23 cellular contexts compared by ENCODE assay signal in the genomic region with DNA sequence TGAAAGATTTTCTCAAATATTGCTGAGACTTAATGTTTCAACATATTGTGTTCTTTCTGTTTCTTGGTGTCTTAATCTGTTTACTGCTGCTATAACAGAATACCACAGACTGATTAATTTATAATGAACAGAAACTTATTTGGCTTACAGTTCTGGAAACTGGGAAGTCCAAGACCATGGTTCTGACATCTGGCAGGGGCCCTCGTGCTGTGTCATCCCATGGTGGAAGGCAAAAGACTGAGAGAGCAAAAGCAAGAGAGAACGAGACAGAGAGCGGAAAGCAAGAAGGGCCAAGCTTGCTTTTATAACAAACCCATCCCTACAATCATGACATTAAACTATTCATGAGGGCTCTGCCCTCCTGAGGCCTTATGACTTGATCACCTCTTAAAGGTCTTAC.
"Had no signal": no experiment of that assay in that cellular context is flagged by ENCODE, and none has a peak within 500 bp of the region (broad histone marks: within the 10 kb centered on the region; RNA-seq: fewer than 3 reads in every experiment).

No MANE protein-coding gene starts in this region.

- H3K9me3 Mint-ChIP-seq: activated naive CD4-positive, alpha-beta T cell treated with anti-CD3 and anti-CD28 coated beads, Interleukin-2, amount 50 U/mL, for 72 hours; activated T-cell treated with anti-CD3 and anti-CD28 coated beads, Interleukin-2, amount 50 U/mL, for 24 hours; activated T-helper 17 cell treated with anti-CD3 and anti-CD28 coated beads, Interleukin-2, amount 50 U/mL, for 72 hours; type B pancreatic cell had no signal

- H3K27me3 Mint-ChIP-seq: type B pancreatic cell had no signal

- H3K4me2 ChIP-seq: smooth muscle cell had no signal

- H3K27ac Mint-ChIP-seq: activated naive CD4-positive, alpha-beta T cell treated with anti-CD3 and anti-CD28 coated beads, Interleukin-2, amount 50 U/mL, for 72 hours; activated T-cell treated with anti-CD3 and anti-CD28 coated beads, Interleukin-2, amount 50 U/mL, for 24 hours; activated T-helper 17 cell treated with anti-CD3 and anti-CD28 coated beads, Interleukin-2, amount 50 U/mL, for 72 hours; stimulated activated memory B cell treated with anti-CD40 and anti-IgM and Interleukin-4, amounts not matched to agents 10 μg/mL and 1 μg/mL and 100 μg/mL, for 72 hours had no signal

- ATAC-seq: activated naive CD4-positive, alpha-beta T cell treated with anti-CD3 and anti-CD28 coated beads, Interleukin-2, amount 50 U/mL, for 72 hours; activated T-helper 17 cell treated with anti-CD3 and anti-CD28 coated beads, Interleukin-2, amount 50 U/mL, for 72 hours; heart right ventricle; stimulated activated memory B cell treated with anti-CD40 and anti-IgM and Interleukin-4, amounts not matched to agents 10 μg/mL and 1 μg/mL and 100 μg/mL, for 72 hours had no signal

- H3K27ac ChIP-seq: adrenal gland, ascending aorta, coronary artery, esophagus muscularis mucosa, heart right ventricle, left ventricle myocardium inferior, sigmoid colon, testis had no signal

- DNase-seq: activated CD4-positive, alpha-beta T cell treated with anti-CD3 and anti-CD28 coated beads for 1 hour; activated CD4-positive, alpha-beta T cell treated with anti-CD3 and anti-CD28 coated beads, Interleukin-2, amount 50 U/mL, for 1 hour; activated T-cell treated with anti-CD3 and anti-CD28 coated beads, Interleukin-2, amount 50 U/mL, for 24 hours; adrenal gland; heart right ventricle; kidney glomerular epithelial cell; left ventricle myocardium inferior; mammary epithelial cell; occipital lobe; sigmoid colon; stimulated activated CD4-positive, alpha-beta T cell treated with anti-CD3 and anti-CD28 coated beads, Interleukin-15, amount 100 ng/mL, for 24 hours; T-helper 1 cell; testis had no signal

- H3K4me1 ChIP-seq: breast epithelium had no signal

- H3K9me3 ChIP-seq: adrenal gland, ascending aorta, breast epithelium, esophagus muscularis mucosa, heart right ventricle, left ventricle myocardium inferior, sigmoid colon, testis had no signal

- H3K36me3 ChIP-seq: adrenal gland, ascending aorta, breast epithelium, esophagus muscularis mucosa, heart right ventricle, left ventricle myocardium inferior, sigmoid colon had no signal

- H3K4me3 ChIP-seq: adrenal gland, ascending aorta, breast epithelium, coronary artery, esophagus muscularis mucosa, heart right ventricle, left ventricle myocardium inferior, sigmoid colon, smooth muscle cell, testis had no signal

- FAIRE-seq: TTC549 had no signal

- H3K4me1 Mint-ChIP-seq: activated T-helper 17 cell treated with anti-CD3 and anti-CD28 coated beads, Interleukin-2, amount 50 U/mL, for 72 hours had no signal

- H3K36me3 Mint-ChIP-seq: activated naive CD4-positive, alpha-beta T cell treated with anti-CD3 and anti-CD28 coated beads, Interleukin-2, amount 50 U/mL, for 72 hours; stimulated activated memory B cell treated with anti-CD40 and anti-IgM and Interleukin-4, amounts not matched to agents 10 μg/mL and 1 μg/mL and 100 μg/mL, for 72 hours had no signal

- H3K27me3 ChIP-seq: adrenal gland, ascending aorta, breast epithelium, esophagus muscularis mucosa, heart right ventricle, sigmoid colon, testis had no signal

- H3K4me3 Mint-ChIP-seq: activated T-cell treated with anti-CD3 and anti-CD28 coated beads, Interleukin-2, amount 50 U/mL, for 24 hours; activated T-helper 17 cell treated with anti-CD3 and anti-CD28 coated beads, Interleukin-2, amount 50 U/mL, for 72 hours; stimulated activated memory B cell treated with anti-CD40 and anti-IgM and Interleukin-4, amounts not matched to agents 10 μg/mL and 1 μg/mL and 100 μg/mL, for 72 hours; type B pancreatic cell had no signal
